ENCODE assay signal across 13 cellular contexts in the genomic region with DNA sequence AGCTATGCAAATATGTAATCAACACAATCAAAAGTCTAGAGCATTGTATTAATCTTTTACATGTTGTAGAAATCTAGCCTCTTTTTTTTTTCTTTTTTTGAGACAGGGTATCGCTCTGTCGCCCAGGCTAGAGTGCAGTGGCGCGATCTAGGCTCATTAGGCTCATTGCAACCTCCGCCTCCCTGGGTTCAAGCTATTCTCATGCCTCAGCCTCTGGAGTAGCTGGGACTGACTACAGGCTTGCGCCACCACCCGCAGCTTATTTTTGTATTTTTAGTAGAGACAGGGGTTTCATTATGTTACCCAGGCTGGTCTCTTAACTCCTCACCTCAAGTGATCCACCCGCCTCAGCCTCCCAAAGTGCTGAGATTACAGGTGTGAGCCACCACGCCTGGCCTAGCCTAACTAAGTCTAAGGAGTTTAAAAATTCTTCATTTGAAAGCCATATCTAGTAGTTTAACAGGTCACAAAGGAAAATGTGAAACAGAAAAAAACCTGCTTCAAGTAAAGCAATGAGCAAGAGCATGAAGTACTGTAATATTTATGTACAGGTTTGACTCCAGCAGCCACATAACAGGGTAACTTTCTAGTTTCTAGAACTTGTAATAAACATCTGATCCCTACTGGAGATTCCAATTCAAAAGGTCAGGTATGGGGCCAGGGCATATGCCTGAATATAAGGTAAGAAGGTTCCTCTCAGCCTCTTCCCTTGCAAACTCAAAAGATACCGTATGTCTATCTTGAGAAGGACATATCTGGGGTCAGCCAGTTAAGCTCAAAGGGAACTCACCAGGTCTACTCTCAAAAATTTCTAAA. TPM values are rescaled to one million over a fixed set of nuclear protein-coding genes. Genes with fewer than 3 reads are reported as not detected.
DNase-seq lines count a peak whose midpoint lies in the region; ATAC-seq and TF ChIP-seq lines count a peak whose summit lies in the region.
"Had no signal": no experiment of that assay in that cellular context is flagged by ENCODE, and none has a peak within 500 bp of the region (broad histone marks: within the 10 kb centered on the region; RNA-seq: fewer than 3 reads in every experiment).

No MANE protein-coding gene starts in this region.

- no peak for DNase-seq in CD8-positive, alpha-beta memory T cell
- DNase-seq in OCI-LY7 (ENCODE audit: low spot score) (no peak), MCF 10A (ENCODE audit: unreplicated experiment) (no peak), smooth muscle cell (lab: John Stamatoyannopoulos, UW; ENCODE audit: unreplicated experiment) (no peak), NCI-H1105 (lab: John Stamatoyannopoulos, UW) (no peak), GM13977 (ENCODE audit: low spot score) (no peak), A673 (ENCODE audit: low spot score) (no peak)
- DNase-seq: activated gamma-delta T cell, H7, NCI-H2081 treated with DMSO at 0.1 percent for 48 hours, pancreas, SHP77 treated with DMSO at 0.1 percent for 48 hours had no signal

- H3K27me3 Mint-ChIP-seq in CD8-positive, alpha-beta memory T cell = no peaks in the 10 kb centered on the region
- H3K27me3 Mint-ChIP-seq in MCF 10A (ENCODE audit: insufficient read depth, unreplicated experiment) = no peaks in the 10 kb centered on the region

- H3K9me2 ChIP-seq in OCI-LY7 (ENCODE audit: insufficient read depth, low read length) = no peaks in the 10 kb centered on the region

- H3K9me3 ChIP-seq in CD8-positive, alpha-beta memory T cell (ENCODE audit: low read length) = no peaks in the 10 kb centered on the region
- no peaks in the 10 kb centered on the region; the same call in 1 of the 2 replicates for H3K9me3 ChIP-seq in OCI-LY7 (ENCODE audit: low read length)
- no peaks in the 10 kb centered on the region for H3K9me3 ChIP-seq in smooth muscle cell (replicated peaks; ENCODE audit: low read depth)
- H3K9me3 ChIP-seq in A673 (ENCODE audit: low read depth, low read length, poor library complexity, severe bottlenecking) = no peaks in the 10 kb centered on the region
- H3K9me3 ChIP-seq: pancreas had no signal

- 89% methylated on average over 10 of the region's 10 CpGs for WGBS in smooth muscle cell (ENCODE audit: low lambda C conversion rate)

- in situ Hi-C loops in GM13977 (cut with MboI; ENCODE audit: low pct_unique_long_range_greater_than_20kb, low sequenced_read_pairs, unreplicated experiment) = no loop called here

- no peak overlapping the region for H2AFZ ChIP-seq in OCI-LY7 (ENCODE audit: low read length)
- no peak overlapping the region for H2AFZ ChIP-seq in smooth muscle cell (ENCODE audit: low read depth)

- TF ChIP-seq CTCF in OCI-LY7 (conservative IDR thresholded peaks at IDR 0.05; ENCODE audit: low read length) (no peak), MCF 10A (IDR thresholded peaks at IDR 0.05; ENCODE audit: unreplicated experiment) (no peak), smooth muscle cell (IDR thresholded peaks at IDR 0.05; ENCODE audit: borderline replicate concordance, insufficient read depth, poor library complexity, severe bottlenecking) (no peak), GM13977 (IDR thresholded peaks at IDR 0.05; ENCODE audit: extremely low read depth, insufficient read depth, missing control alignments) (no peak), A673 (conservative IDR thresholded peaks at IDR 0.05; ENCODE audit: low read depth, low read length) (no peak)

- CTCF ChIA-PET in CD8-positive, alpha-beta memory T cell (lab: Charles Lee) = interaction anchor here (1.9 kb wide), 1 partner anchor 41 kb away, joined by 6 read pairs; no protein-coding TSS in a partner anchor
- CTCF ChIA-PET in OCI-LY7 (lab: Charles Lee; ENCODE audit: unreplicated experiment) = no interaction called here
- CTCF ChIA-PET in MCF 10A (lab: Yijun Ruan, JAX) = interaction anchor here (0.6 to 1.3 kb wide), 3 partner anchors 9 to 148 kb away, joined by 3 to 4 read pairs (median 3); no protein-coding TSS in a partner anchor
- CTCF ChIA-PET in A673 (lab: Charles Lee) = no interaction called here

- peaks cover 66 to 79% (median 74%) of the 10 kb centered on the region in 3 donors for H3K4me1 Mint-ChIP-seq in CD8-positive, alpha-beta memory T cell
- peaks cover 26% of the 10 kb centered on the region for H3K4me1 Mint-ChIP-seq in MCF 10A (ENCODE audit: insufficient read depth, unreplicated experiment)

- intact Hi-C loops in OCI-LY7 (cut with micrococcal nuclease; ENCODE audit: unreplicated experiment) (loop anchor here (5.0 to 10.0 kb wide), 2 partner anchors 82 to 96 kb away; a partner anchor contains a TSS), MCF 10A (cut with micrococcal nuclease) (loop anchor here (5.0 to 10.0 kb wide), 2 partner anchors 43 to 96 kb away; a partner anchor contains a TSS), A673 (cut with micrococcal nuclease; ENCODE audit: unreplicated experiment) (no loop called here)

- H3K36me3 ChIP-seq in CD8-positive, alpha-beta memory T cell (ENCODE audit: insufficient read depth, low read length) = peaks cover 3% of the 10 kb centered on the region
- peaks cover 66% of the 10 kb centered on the region for H3K36me3 ChIP-seq in OCI-LY7 (ENCODE audit: insufficient read depth, low read length)
- no peaks in the 10 kb centered on the region for H3K36me3 ChIP-seq in smooth muscle cell (ENCODE audit: low read depth)
- peaks cover 13% of the 10 kb centered on the region for H3K36me3 ChIP-seq in A673 (ENCODE audit: insufficient read depth, low read length, poor library complexity, severe bottlenecking)
- H3K36me3 ChIP-seq: pancreas had no signal

- H4K20me1 ChIP-seq in OCI-LY7 (ENCODE audit: insufficient read depth, low read length) (peaks cover 61% of the 10 kb centered on the region), smooth muscle cell (ENCODE audit: low read depth) (peaks cover 88% of the 10 kb centered on the region)

- no peak overlapping the region for H3K9ac ChIP-seq in smooth muscle cell (ENCODE audit: low read depth)

- POLR2A ChIA-PET in CD8-positive, alpha-beta memory T cell (lab: Charles Lee) = interaction anchor here (0.6 to 1.3 kb wide), 4 partner anchors 26 to 53 kb away, joined by 4 to 6 read pairs (median 4); a partner anchor contains a TSS
- POLR2A ChIA-PET in OCI-LY7 (lab: Charles Lee) (interaction anchor here (0.8 to 1.5 kb wide), 2 partner anchors 8 to 19 kb away, joined by 3 to 4 read pairs; no protein-coding TSS in a partner anchor), MCF 10A (lab: Yijun Ruan, JAX) (interaction anchor here (0.8 to 7.8 kb wide), 15 partner anchors 8 to 294 kb away, joined by 3 to 124 read pairs (median 6); a partner anchor contains a TSS), A673 (lab: Charles Lee; ENCODE audit: low non-redundant PET) (no interaction called here)

- no peaks in the 10 kb centered on the region for H3K9me3 Mint-ChIP-seq in CD8-positive, alpha-beta memory T cell
- no peaks in the 10 kb centered on the region for H3K9me3 Mint-ChIP-seq in MCF 10A (ENCODE audit: unreplicated experiment)

- H3K4me2 ChIP-seq in OCI-LY7 (ENCODE audit: low read length) = peak overlapping the region; percentile 96
- peak overlapping the region; percentile 95 for H3K4me2 ChIP-seq in smooth muscle cell

- no peak for ATAC-seq in GM19324 (IDR thresholded peaks at IDR 0.05; ENCODE audit: low FRiP score, unreplicated experiment)
- ATAC-seq: pancreas had no signal

- no TSS peak for BruUV-seq in OCI-LY7 (replicated peaks; lab: Mats Ljungman, UMichigan)
- BruUV-seq in MCF 10A (replicated peaks; lab: Mats Ljungman, UMichigan) = no TSS peak
- no TSS peak for BruUV-seq in A673 (replicated peaks; lab: Mats Ljungman, UMichigan)

- peaks cover 0 to 35% (median 1%) of the 10 kb centered on the region in 3 donors for H3K36me3 Mint-ChIP-seq in CD8-positive, alpha-beta memory T cell
- peaks cover 28% of the 10 kb centered on the region for H3K36me3 Mint-ChIP-seq in MCF 10A (ENCODE audit: insufficient read depth, unreplicated experiment)

- peak overlapping the region; percentile 86 to 98 (median 96) for H3K4me3 Mint-ChIP-seq in CD8-positive, alpha-beta memory T cell
- H3K4me3 Mint-ChIP-seq in MCF 10A (ENCODE audit: unreplicated experiment) = peak overlapping the region; percentile 94

- peak overlapping the region; percentile 26 to 100 (median 99) for H3K27ac Mint-ChIP-seq in CD8-positive, alpha-beta memory T cell
- H3K27ac Mint-ChIP-seq in MCF 10A (ENCODE audit: low read depth, unreplicated experiment) = no peak overlapping the region

- H3K79me2 ChIP-seq in OCI-LY7 (ENCODE audit: insufficient read depth, low read depth, low read length) (peaks cover 94% of the 10 kb centered on the region), smooth muscle cell (ENCODE audit: low read depth) (peaks cover 94% of the 10 kb centered on the region)

- H3K4me3 ChIP-seq in CD8-positive, alpha-beta memory T cell (ENCODE audit: low read length) = peak overlapping the region; percentile 11
- peak overlapping the region; percentile 76 for H3K4me3 ChIP-seq in OCI-LY7 (ENCODE audit: low read depth, low read length, poor library complexity, severe bottlenecking)
- H3K4me3 ChIP-seq in smooth muscle cell = peak overlapping the region; percentile 80
- H3K4me3 ChIP-seq in A673 (ENCODE audit: low read depth, low read length, poor library complexity, severe bottlenecking) = no peak overlapping the region
- H3K4me3 ChIP-seq: pancreas had no signal

- peaks cover 70% of the 10 kb centered on the region for H3K4me1 ChIP-seq in CD8-positive, alpha-beta memory T cell (ENCODE audit: insufficient read depth, low read length)
- peaks cover 47% of the 10 kb centered on the region for H3K4me1 ChIP-seq in OCI-LY7 (ENCODE audit: insufficient read depth, low read length, poor library complexity, severe bottlenecking)
- H3K4me1 ChIP-seq in smooth muscle cell (ENCODE audit: low read depth) = peaks cover 38% of the 10 kb centered on the region
- peaks cover 29% of the 10 kb centered on the region for H3K4me1 ChIP-seq in A673 (ENCODE audit: insufficient read depth, low read length, poor library complexity, severe bottlenecking)

- no peaks in the 10 kb centered on the region for H3K27me3 ChIP-seq in CD8-positive, alpha-beta memory T cell (ENCODE audit: insufficient read depth, low read length, poor library complexity, severe bottlenecking)
- H3K27me3 ChIP-seq in smooth muscle cell (ENCODE audit: low read depth) = no peaks in the 10 kb centered on the region
- no peaks in the 10 kb centered on the region for H3K27me3 ChIP-seq in A673 (replicated peaks; ENCODE audit: insufficient read depth, low read depth, low read length, poor library complexity)
- H3K27me3 ChIP-seq: pancreas had no signal

- H3K27ac ChIP-seq in CD8-positive, alpha-beta memory T cell (ENCODE audit: low read depth, low read length) = peak overlapping the region; percentile 13
- H3K27ac ChIP-seq in OCI-LY7 (ENCODE audit: low read depth, low read length, poor library complexity, severe bottlenecking) (no peak overlapping the region), smooth muscle cell (ENCODE audit: low read depth) (peak overlapping the region; percentile 93), A673 (ENCODE audit: low read depth, low read length, poor library complexity, severe bottlenecking) (no peak overlapping the region)
- H3K27ac ChIP-seq: pancreas had no signal

- no peaks in the 10 kb centered on the region for H3F3A ChIP-seq in smooth muscle cell (ENCODE audit: low read depth)

RNA-seq across cellular contexts. Expression of a gene that starts 4.4 kb away (rescaled TPM):
- 100 to 1,000 TPM; 295 to 305 TPM for total RNA-seq in CD8-positive, alpha-beta memory T cell
- 378 TPM for polyA plus RNA-seq in CD8-positive, alpha-beta memory T cell
- 83.3 and 83.7 TPM in 2 replicates for total RNA-seq in OCI-LY7 (2014; rRNA removed; shearing (Covaris generic))
- total RNA-seq in OCI-LY7 (2022) (193 and 202 TPM in 2 replicates), MCF 10A (2022) (161 and 194 TPM in 2 replicates), smooth muscle cell (111 and 140 TPM in 2 replicates), A673 (2021) (273 TPM in 2 replicates)
- polyA plus RNA-seq in smooth muscle cell = 156 TPM in 2 replicates

RNA-seq across cellular contexts. Expression of a gene that starts 4.4 kb away (rescaled TPM):
- 100 to 1,000 TPM; 103 to 110 TPM for total RNA-seq in CD8-positive, alpha-beta memory T cell
- polyA plus RNA-seq in CD8-positive, alpha-beta memory T cell = 46.1 TPM
- 63.8 and 66.3 TPM in 2 replicates for total RNA-seq in OCI-LY7 (2014; rRNA removed; shearing (Covaris generic))
- total RNA-seq in OCI-LY7 (2022) (152 and 160 TPM in 2 replicates), MCF 10A (2022) (60.1 and 64.3 TPM in 2 replicates), smooth muscle cell (34.0 and 44.2 TPM in 2 replicates), A673 (2021) (114 and 124 TPM in 2 replicates)
- polyA plus RNA-seq in smooth muscle cell = 11.5 and 14.5 TPM in 2 replicates

RNA-seq across cellular contexts. Expression of a gene that starts 38.8 kb away (rescaled TPM):
- 10 to 100 TPM; 36.4 to 37.7 TPM for total RNA-seq in CD8-positive, alpha-beta memory T cell
- 18.8 TPM for polyA plus RNA-seq in CD8-positive, alpha-beta memory T cell
- total RNA-seq in OCI-LY7 (2014; rRNA removed; shearing (Covaris generic)) = 32.8 and 56.2 TPM in 2 replicates
- 41.3 and 43.4 TPM in 2 replicates for total RNA-seq in OCI-LY7 (2022)
- 27.6 and 28.6 TPM in 2 replicates for total RNA-seq in MCF 10A (2022)
- total RNA-seq in smooth muscle cell = 25.3 and 40.1 TPM in 2 replicates
- 35.1 and 40.3 TPM in 2 replicates for polyA plus RNA-seq in smooth muscle cell
- 22.2 and 23.2 TPM in 2 replicates for total RNA-seq in A673 (2021)

RNA-seq across cellular contexts. Expression of a gene that starts 38.9 kb away (rescaled TPM):
- total RNA-seq in CD8-positive, alpha-beta memory T cell = 100 to 1,000 TPM; 108 to 117 TPM
- 358 TPM for polyA plus RNA-seq in CD8-positive, alpha-beta memory T cell
- 393 and 411 TPM in 2 replicates for total RNA-seq in OCI-LY7 (2014; rRNA removed; shearing (Covaris generic))
- total RNA-seq in OCI-LY7 (2022) (109 and 164 TPM in 2 replicates), MCF 10A (2022) (173 and 192 TPM in 2 replicates), smooth muscle cell (252 and 523 TPM in 2 replicates), A673 (2021) (134 and 153 TPM in 2 replicates)
- polyA plus RNA-seq in smooth muscle cell = 694 and 771 TPM in 2 replicates

RNA-seq across cellular contexts. Expression of a gene that starts 44.7 kb away (rescaled TPM):
- 1 to 10 TPM; 2.1 TPM for total RNA-seq in CD8-positive, alpha-beta memory T cell
- polyA plus RNA-seq in CD8-positive, alpha-beta memory T cell = 1.1 TPM
- 12.1 and 24.7 TPM in 2 replicates for total RNA-seq in OCI-LY7 (2014; rRNA removed; shearing (Covaris generic))
- 58.2 and 64.2 TPM in 2 replicates for total RNA-seq in OCI-LY7 (2022)
- total RNA-seq in MCF 10A (2022) = 0.96 and 1.6 TPM in 2 replicates
- total RNA-seq in smooth muscle cell = 9.3 and 10.4 TPM in 2 replicates
- 27.6 and 35.4 TPM in 2 replicates for polyA plus RNA-seq in smooth muscle cell
- total RNA-seq in A673 (2021) = 0.67 and 1.2 TPM in 2 replicates

Comparison
In these comparisons a context has a peak if more than half of its experiments do, and no peak if none do; other contexts are left out.
1. H3K27ac ChIP-seq: peak in CD8-positive, alpha-beta memory T cell (single experiment) and smooth muscle cell (single experiment); none in OCI-LY7 (single experiment) and A673 (single experiment).
2. CTCF ChIA-PET loops: an anchor here in CD8-positive, alpha-beta memory T cell (1.9 kb wide) and MCF 10A (0.6 to 1.3 kb wide); none called in OCI-LY7 and A673.